20 cellular contexts compared by ENCODE assay signal in genomic region chr7:32472015-32472414, GRCh38. TPM values are rescaled to one million over a fixed set of nuclear protein-coding genes. Genes with fewer than 3 reads are reported as not detected.
A peak's percentile ranks its signal among the peaks of the same experiment; 100 is the strongest.
DNase-seq lines count a peak whose midpoint lies in the region; ATAC-seq, FAIRE-seq and TF ChIP-seq lines count a peak whose summit lies in the region.
"Had no signal": no experiment of that assay in that cellular context is flagged by ENCODE, and none has a peak within 500 bp of the region (broad histone marks: within the 10 kb centered on the region; RNA-seq: fewer than 3 reads in every experiment).

No MANE protein-coding gene starts in this region.

- no peak overlapping the region for H3K14ac ChIP-seq in H1 (ENCODE audit: insufficient read length)

- H4K5ac ChIP-seq in H1 (ENCODE audit: insufficient read length, low read depth, low read length), result no peak overlapping the region

- WGBS in K562 (ENCODE audit: insufficient coverage, low coverage, missing lambda C conversion rate), result 26% methylated on average over 9 of the region's 9 CpGs
- WGBS in H1 (ENCODE audit: extremely low coverage in 1 of 2, insufficient coverage in 1 of 2, insufficient read length in 1 of 2, insufficient replicate concordance in 2 of 2, low coverage in 1 of 2, low lambda C conversion rate in 2 of 2, missing lambda C conversion rate in 1 of 2), 2 experiments, result 78% methylated on average over 9 of the region's 9 CpGs; no CpG with 5 or more reads in 1 of the 2 experiments

- no peaks in the 10 kb centered on the region for H3K36me3 ChIP-seq in K562 (ENCODE audit: control insufficient read depth, insufficient read depth, low read length)
- no peaks in the 10 kb centered on the region for H3K36me3 ChIP-seq in H1 (ENCODE audit: control insufficient read depth in 2 of 4, insufficient read depth in 4 of 4, low read length in 3 of 4)
- H3K36me3 ChIP-seq in neural progenitor cell, result no peaks in the 10 kb centered on the region
- H3K36me3 ChIP-seq: BE2C had no signal

- CTCF ChIA-PET in K562 (lab: Yijun Ruan, JAX; ENCODE audit: low intra/inter-chr PET ratio) (no interaction called here), H1 (lab: Charles Lee; ENCODE audit: partially characterized antibody) (interaction anchor here (0.6 to 1.5 kb wide), 2 partner anchors 8 to 205 kb away, joined by 3 to 4 read pairs; no protein-coding TSS in a partner anchor)

- no peaks in the 10 kb centered on the region for H3F3A ChIP-seq in neural progenitor cell (ENCODE audit: low read depth)

- no peak for DNase-seq in K562 (ENCODE audit: extremely low read depth in 1 of 4, low spot score in 3 of 4)
- no peak for DNase-seq in H1 (ENCODE audit: low read depth in 1 of 2, low spot score in 2 of 2)
- no peak for DNase-seq in neural progenitor cell (ENCODE audit: low spot score)
- DNase-seq in activated effector memory CD4-positive, alpha-beta T cell treated with Interleukin-2 at 50 U/mL for 16 hours, result no peak
- no peak for DNase-seq in amniotic stem cell (lab: John Stamatoyannopoulos, UW)
- no peak for DNase-seq in RCC 7860 (ENCODE audit: low spot score)
- DNase-seq: ACHN; BE2C; C1 segment of cervical spinal cord; CD4-positive, CD25-positive, alpha-beta regulatory T cell; CD8-positive, alpha-beta memory T cell; COR-L47; DMS 273 treated with DMSO at 0.1 percent for 48 hours; DMS53; DND-41; EL; GOT3; H9 had no signal

- intact Hi-C loops in K562 (cut with micrococcal nuclease), result no loop called here

- H3K4ac ChIP-seq in H1 (replicated peaks; ENCODE audit: insufficient read length, low read depth, low read length), result no peak overlapping the region

- H3K9ac ChIP-seq in K562 (ENCODE audit: insufficient read depth in 1 of 2, low read depth in 2 of 2, low read length in 2 of 2), result no peak overlapping the region
- no peak overlapping the region for H3K9ac ChIP-seq in H1 (replicated peaks in 1 of 4; ENCODE audit: extremely low read depth in 1 of 4, low read depth in 3 of 4, low read length in 3 of 4)
- H3K9ac ChIP-seq in neural progenitor cell, result no peak overlapping the region

- no peaks in the 10 kb centered on the region for H3K9me1 ChIP-seq in K562 (ENCODE audit: control insufficient read depth, insufficient read depth, low read length)

- no peak overlapping the region for H3K4me3 Mint-ChIP-seq in neural progenitor cell
- H3K4me3 Mint-ChIP-seq: CD4-positive, CD25-positive, alpha-beta regulatory T cell; CD8-positive, alpha-beta memory T cell; H9 had no signal

- in situ Hi-C loops in K562 (cut with MboI), result no loop called here

- ATAC-seq in K562, result peak; percentile 59; the same call in 2 of the 3 replicates
- ATAC-seq: GM12878 had no signal

- no peak overlapping the region for H3K23ac ChIP-seq in H1 (ENCODE audit: insufficient read length)

- no peak overlapping the region for H3K4me3 ChIP-seq in K562
- H3K4me3 ChIP-seq in H1 (ENCODE audit: extremely low read depth in 1 of 4, insufficient read depth in 2 of 4, low read depth in 3 of 4, low read length in 4 of 4), result no peak overlapping the region
- no peak overlapping the region for H3K4me3 ChIP-seq in neural progenitor cell
- H3K4me3 ChIP-seq: GM12878 had no signal

- H3K23me2 ChIP-seq in H1 (ENCODE audit: low read depth, low read length), result no peaks in the 10 kb centered on the region

- H3K79me1 ChIP-seq in H1 (ENCODE audit: low read depth, low read length), result no peaks in the 10 kb centered on the region

- no peaks in the 10 kb centered on the region; the same call in 1 of the 2 replicates for H3K9me3 ChIP-seq in K562 (replicated peaks; ENCODE audit: control insufficient read depth, insufficient read depth, low read depth, low read length)
- no peaks in the 10 kb centered on the region for H3K9me3 ChIP-seq in H1 (ENCODE audit: insufficient read depth in 2 of 2, low read depth in 1 of 2, low read length in 1 of 2)
- H3K9me3 ChIP-seq in neural progenitor cell (ENCODE audit: low read depth), result no peaks in the 10 kb centered on the region
- H3K9me3 ChIP-seq: BE2C had no signal

- H2AFZ ChIP-seq in K562 (ENCODE audit: low read depth, low read length) (no peak overlapping the region), H1 (ENCODE audit: low read length) (no peak overlapping the region), neural progenitor cell (replicated peaks) (no peak overlapping the region)

- POLR2A ChIA-PET in K562 (lab: Yijun Ruan, JAX) (interaction anchor here (0.6 kb wide), 1 partner anchor 235 kb away, joined by 3 read pairs; no protein-coding TSS in a partner anchor), H1 (lab: Charles Lee; ENCODE audit: partially characterized antibody) (interaction anchor here (1.6 kb wide), 1 partner anchor 24 kb away, joined by 4 read pairs; no protein-coding TSS in a partner anchor)

- no peak overlapping the region for H2BK15ac ChIP-seq in H1 (ENCODE audit: low read length)

- H3K27me3 ChIP-seq in K562 (ENCODE audit: control insufficient read depth in 2 of 2, insufficient read depth in 2 of 2, low read length in 2 of 2) (peaks cover 9 to 15% of the 10 kb centered on the region in 2 experiments; a peak in 4 of 5 replicates), H1 (replicated peaks in 1 of 4; ENCODE audit: control insufficient read depth in 3 of 4, extremely low read depth in 1 of 4, insufficient read depth in 3 of 4, low read length in 3 of 4) (no peaks in the 10 kb centered on the region), neural progenitor cell (no peaks in the 10 kb centered on the region)
- H3K27me3 ChIP-seq: BE2C had no signal

- H3K18ac ChIP-seq in H1 (ENCODE audit: extremely low read depth, low read length), result no peak overlapping the region

- no peak for TF ChIP-seq EP300 in K562 (IDR thresholded peaks at IDR 0.05; ENCODE audit: low read length)
- no peak for TF ChIP-seq EP300 in H1 (IDR thresholded peaks at IDR 0.05; ENCODE audit: borderline replicate concordance in 1 of 2, low read depth in 2 of 2, low read length in 2 of 2)

- H3K27ac Mint-ChIP-seq in neural progenitor cell, result peak overlapping the region; percentile 89
- H3K27ac Mint-ChIP-seq: CD4-positive, CD25-positive, alpha-beta regulatory T cell; H9 had no signal

- TF ChIP-seq CTCF in K562 (IDR thresholded peaks at IDR 0.05 in 2 of 3, conservative IDR thresholded peaks at IDR 0.05 in 1 of 3; ENCODE audit: insufficient read depth in 2 of 3, low read depth in 1 of 3, low read length in 3 of 3) (no peak), H1 (IDR thresholded peaks at IDR 0.05; ENCODE audit: control extremely low read depth in 1 of 3, insufficient read depth in 1 of 3, low read depth in 1 of 3, low read length in 3 of 3) (no peak), neural progenitor cell (IDR thresholded peaks at IDR 0.05) (no peak)

- no peak overlapping the region for H2BK5ac ChIP-seq in H1 (ENCODE audit: low read depth, low read length)

- TF ChIP-seq POLR2A in K562 (conservative IDR thresholded peaks at IDR 0.05) (no peak), H1 (IDR thresholded peaks at IDR 0.05; ENCODE audit: control extremely low read depth in 1 of 2, low read depth in 2 of 2, low read length in 2 of 2) (no peak)

- FAIRE-seq in K562 (lab: Jason Lieb, UNC) (no peak), H1 (lab: Jason Lieb, UNC) (no peak), RCC 7860 (lab: Jason Lieb, UNC) (no peak)
- FAIRE-seq: A204.1, GM12878 had no signal

- H3K79me2 ChIP-seq in K562 (ENCODE audit: control insufficient read depth, insufficient read depth, low read length), result no peaks in the 10 kb centered on the region
- H3K79me2 ChIP-seq in H1 (ENCODE audit: control insufficient read depth in 1 of 2, insufficient read depth in 2 of 2, low read length in 2 of 2), result no peaks in the 10 kb centered on the region
- no peaks in the 10 kb centered on the region for H3K79me2 ChIP-seq in neural progenitor cell (ENCODE audit: low read depth)

- no peak overlapping the region for H2AK5ac ChIP-seq in H1 (ENCODE audit: low read depth, low read length)

- H3K4me1 ChIP-seq in K562 (replicated peaks in 1 of 2; ENCODE audit: control insufficient read depth in 2 of 2, insufficient read depth in 2 of 2, low read length in 2 of 2) (no peaks in the 10 kb centered on the region), H1 (replicated peaks in 1 of 4; ENCODE audit: control insufficient read depth in 3 of 4, insufficient read depth in 4 of 4, low read length in 3 of 4) (no peaks in the 10 kb centered on the region), neural progenitor cell (no peaks in the 10 kb centered on the region)
- H3K4me1 ChIP-seq: BE2C had no signal

- H4K91ac ChIP-seq in H1 (replicated peaks; ENCODE audit: insufficient read length, low read length), result no peak overlapping the region

- H2BK20ac ChIP-seq in H1 (ENCODE audit: low read length), result no peak overlapping the region

- H3K9me3 Mint-ChIP-seq in neural progenitor cell, result peaks cover 2% of the 10 kb centered on the region
- H3K9me3 Mint-ChIP-seq: CD8-positive, alpha-beta memory T cell had no signal

- H3K27ac ChIP-seq in K562 (ENCODE audit: extremely low read depth, low read depth, low read length), result no peak overlapping the region
- no peak overlapping the region for H3K27ac ChIP-seq in H1 (ENCODE audit: low read depth, low read length)
- H3K27ac ChIP-seq in neural progenitor cell, result no peak overlapping the region

- no peaks in the 10 kb centered on the region for H3K4me1 Mint-ChIP-seq in neural progenitor cell
- H3K4me1 Mint-ChIP-seq: CD4-positive, CD25-positive, alpha-beta regulatory T cell; CD8-positive, alpha-beta memory T cell; H9 had no signal

- no TSS peak for BruUV-seq in K562 (replicated peaks; lab: Mats Ljungman, UMichigan)

- peak overlapping the region; percentile 5; the same call in 1 of the 2 replicates for H4K8ac ChIP-seq in H1 (ENCODE audit: extremely low read depth, insufficient read depth, low read length)

- no peaks in the 10 kb centered on the region for H3K36me3 Mint-ChIP-seq in neural progenitor cell
- H3K36me3 Mint-ChIP-seq: CD4-positive, CD25-positive, alpha-beta regulatory T cell; CD8-positive, alpha-beta memory T cell had no signal

- no peak overlapping the region for H2BK120ac ChIP-seq in H1 (replicated peaks; ENCODE audit: low read depth, low read length)

- no peak for TF ChIP-seq RAD21 in K562 (CRISPR knock-in tag; conservative IDR thresholded peaks at IDR 0.05 in 1 of 2, IDR thresholded peaks at IDR 0.05 in 1 of 2)
- TF ChIP-seq RAD21 in H1 (IDR thresholded peaks at IDR 0.05 in 1 of 2, conservative IDR thresholded peaks at IDR 0.05 in 1 of 2; ENCODE audit: low read depth in 2 of 2, low read length in 2 of 2), result no peak

- H4K20me1 ChIP-seq in K562 (replicated peaks; ENCODE audit: control insufficient read depth, insufficient read depth, low read length) (no peaks in the 10 kb centered on the region), H1 (replicated peaks in 1 of 2; ENCODE audit: control insufficient read depth in 1 of 2, insufficient read depth in 2 of 2, low read length in 2 of 2) (no peaks in the 10 kb centered on the region), neural progenitor cell (ENCODE audit: low read depth) (no peaks in the 10 kb centered on the region)

- peaks cover 4% of the 10 kb centered on the region for H3K27me3 Mint-ChIP-seq in neural progenitor cell (ENCODE audit: insufficient read depth, low read depth)

- H2BK12ac ChIP-seq in H1 (ENCODE audit: low read depth, low read length), result no peak overlapping the region

- H3K56ac ChIP-seq in H1 (replicated peaks; ENCODE audit: insufficient read length, low read depth, low read length), result no peak overlapping the region

- H3K4me2 ChIP-seq in K562 (ENCODE audit: insufficient read depth, low read length), result peak overlapping the region; percentile 39; the same call in 1 of the 2 replicates
- no peak overlapping the region for H3K4me2 ChIP-seq in H1 (ENCODE audit: insufficient read depth in 1 of 2, low read depth in 2 of 2, low read length in 2 of 2)
- no peak overlapping the region for H3K4me2 ChIP-seq in neural progenitor cell

RNA-seq across cellular contexts. Expression of gene LSM5, which starts 18.2 kb away (rescaled TPM):
- 16.0 and 52.2 TPM in 2 replicates for total RNA-seq in K562 (2011; cell fraction: chromatin; rRNA removed; ENCODE audit: low replicate concordance)
- total RNA-seq in K562 (2011; cell fraction: nucleolus; rRNA removed), result 18.8 and 22.8 TPM in 2 replicates
- total RNA-seq in K562 (2011; cell fraction: nucleoplasm; rRNA removed), result 52.5 and 85.3 TPM in 2 replicates
- total RNA-seq in K562 (2014; rRNA removed), result 36.3 and 45.8 TPM in 2 replicates
- total RNA-seq in K562 (2014; rRNA removed; fragmentation: Illumina TruSeq; extraction: Trizol), result 232 and 260 TPM in 2 replicates
- 92.9 and 111 TPM in 2 replicates for total RNA-seq in K562 (2015; rRNA removed; fragmentation: Illumina TruSeq; extraction: Trizol)
- 124 and 142 TPM in 2 replicates for total RNA-seq in K562 (2021)
- polyA plus RNA-seq in K562 (2011; rRNA removed), result 79.9 and 153 TPM in 2 replicates
- 7.1 and 54.4 TPM in 2 replicates for polyA plus RNA-seq in K562 (2011; cell fraction: cytosol; rRNA removed)
- 25.4 and 34.2 TPM in 2 replicates for polyA plus RNA-seq in K562 (2011; cell fraction: nucleus; rRNA removed)
- polyA plus RNA-seq in K562 (2012), result 136 and 164 TPM in 2 replicates
- polyA plus RNA-seq in K562 (2014; fragmentation: Illumina TruSeq; extraction: Trizol), result 202 and 243 TPM in 2 replicates
- polyA plus RNA-seq in K562 (2014; fragmentation: Nextera tagmentation; extraction: Ambion mirVana), result 100 to 1,000 TPM; 513 to 620 TPM
- 165 and 186 TPM in 2 replicates for polyA plus RNA-seq in K562 (2014; rRNA removed)
- 45.4 and 47.6 TPM in 2 replicates for polyA minus RNA-seq in K562 (2011; rRNA and poly(A)+ RNA removed)
- 11.6 and 15.8 TPM in 2 replicates for polyA minus RNA-seq in K562 (2011; cell fraction: cytosol; rRNA and poly(A)+ RNA removed)
- 24.8 and 33.9 TPM in 2 replicates for polyA minus RNA-seq in K562 (2011; cell fraction: nucleus; rRNA and poly(A)+ RNA removed)
- 97.0 and 103 TPM in 2 replicates for total RNA-seq in H1 (2021; fragmentation: NEBNext Ultra II Directional; extraction: Animal tissue kit (Norgen Biotek cat#: 25700))
- 26.7 and 58.9 TPM in 2 replicates for polyA plus RNA-seq in H1 (2011; rRNA removed)
- 136 TPM for polyA plus RNA-seq in H1 (2011; cell fraction: cytosol; rRNA removed)
- 7.1 TPM for polyA plus RNA-seq in H1 (2011; cell fraction: nucleus; rRNA removed)
- 48.6 to 101 TPM (median 68.8 TPM) in 4 replicates for polyA plus RNA-seq in H1 (2012, experiment 1 of 2)
- 729 TPM for polyA plus RNA-seq in H1 (2012, experiment 2 of 2)
- 211 TPM for polyA plus RNA-seq in H1 (2013, experiment 1 of 2)
- 214 TPM for polyA plus RNA-seq in H1 (2013, experiment 2 of 2)
- 9.0 and 9.6 TPM in 2 replicates for polyA minus RNA-seq in H1 (2011; rRNA and poly(A)+ RNA removed)
- 6.8 TPM for polyA minus RNA-seq in H1 (2011; cell fraction: cytosol; rRNA and poly(A)+ RNA removed)
- polyA minus RNA-seq in H1 (2011; cell fraction: nucleus; rRNA and poly(A)+ RNA removed), result 18.4 TPM
- 80.2 and 168 TPM in 2 replicates for total RNA-seq in neural progenitor cell (ENCODE audit: low replicate concordance)

RNA-seq across cellular contexts. Expression of gene AVL9, which starts 23.3 kb away (rescaled TPM):
- total RNA-seq in K562 (2011; cell fraction: chromatin; rRNA removed; ENCODE audit: low replicate concordance), result 75.7 and 129 TPM in 2 replicates
- 28.3 and 31.5 TPM in 2 replicates for total RNA-seq in K562 (2011; cell fraction: nucleolus; rRNA removed)
- total RNA-seq in K562 (2011; cell fraction: nucleoplasm; rRNA removed), result 48.5 and 80.2 TPM in 2 replicates
- 31.0 and 33.4 TPM in 2 replicates for total RNA-seq in K562 (2014; rRNA removed)
- 39.7 and 53.2 TPM in 2 replicates for total RNA-seq in K562 (2014; rRNA removed; fragmentation: Illumina TruSeq; extraction: Trizol)
- 27.0 and 30.1 TPM in 2 replicates for total RNA-seq in K562 (2015; rRNA removed; fragmentation: Illumina TruSeq; extraction: Trizol)
- 51.7 and 66.2 TPM in 2 replicates for total RNA-seq in K562 (2021)
- 37.0 and 39.6 TPM in 2 replicates for polyA plus RNA-seq in K562 (2011; rRNA removed)
- polyA plus RNA-seq in K562 (2011; cell fraction: cytosol; rRNA removed), result 17.0 and 22.4 TPM in 2 replicates
- 37.9 and 38.1 TPM in 2 replicates for polyA plus RNA-seq in K562 (2011; cell fraction: nucleus; rRNA removed)
- polyA plus RNA-seq in K562 (2012), result 26.3 and 34.7 TPM in 2 replicates
- polyA plus RNA-seq in K562 (2014; fragmentation: Illumina TruSeq; extraction: Trizol), result 28.4 and 31.2 TPM in 2 replicates
- 1 to 10 TPM; 6.4 to 8.7 TPM for polyA plus RNA-seq in K562 (2014; fragmentation: Nextera tagmentation; extraction: Ambion mirVana)
- 19.2 and 19.3 TPM in 2 replicates for polyA plus RNA-seq in K562 (2014; rRNA removed)
- 39.1 and 60.7 TPM in 2 replicates for polyA minus RNA-seq in K562 (2011; rRNA and poly(A)+ RNA removed)
- 17.6 and 29.5 TPM in 2 replicates for polyA minus RNA-seq in K562 (2011; cell fraction: cytosol; rRNA and poly(A)+ RNA removed)
- polyA minus RNA-seq in K562 (2011; cell fraction: nucleus; rRNA and poly(A)+ RNA removed), result 19.1 and 32.4 TPM in 2 replicates
- 42.1 and 43.6 TPM in 2 replicates for total RNA-seq in H1 (2021; fragmentation: NEBNext Ultra II Directional; extraction: Animal tissue kit (Norgen Biotek cat#: 25700))
- 11.6 and 15.5 TPM in 2 replicates for polyA plus RNA-seq in H1 (2011; rRNA removed)
- polyA plus RNA-seq in H1 (2011; cell fraction: cytosol; rRNA removed), result 13.8 TPM
- 18.0 TPM for polyA plus RNA-seq in H1 (2011; cell fraction: nucleus; rRNA removed)
- 14.1 to 29.8 TPM (median 26.3 TPM) in 4 replicates for polyA plus RNA-seq in H1 (2012, experiment 1 of 2)
- polyA plus RNA-seq in H1 (2012, experiment 2 of 2), result 4.3 TPM
- polyA plus RNA-seq in H1 (2013, experiment 1 of 2), result 10.4 TPM
- polyA plus RNA-seq in H1 (2013, experiment 2 of 2), result 12.1 TPM
- polyA minus RNA-seq in H1 (2011; rRNA and poly(A)+ RNA removed), result 43.3 and 59.3 TPM in 2 replicates
- polyA minus RNA-seq in H1 (2011; cell fraction: cytosol; rRNA and poly(A)+ RNA removed), result 14.6 TPM
- 40.9 TPM for polyA minus RNA-seq in H1 (2011; cell fraction: nucleus; rRNA and poly(A)+ RNA removed)
- total RNA-seq in neural progenitor cell (ENCODE audit: low replicate concordance), result 36.3 and 39.8 TPM in 2 replicates
